ENCODE assay signal across 15 cellular contexts in genomic region chr1:181161170-181161870, GRCh38.
DNase-seq lines count a peak whose midpoint lies in the region; ATAC-seq and TF ChIP-seq lines count a peak whose summit lies in the region.
"Had no signal": no experiment of that assay in that cellular context is flagged by ENCODE, and none has a peak within 500 bp of the region (broad histone marks: within the 10 kb centered on the region; RNA-seq: fewer than 3 reads in every experiment).

No MANE protein-coding gene starts in this region.

- H3K27me3 ChIP-seq in CD4-positive, alpha-beta T cell (ENCODE audit: control insufficient read depth, insufficient read depth, low read length): no peaks in the 10 kb centered on the region
- H3K27me3 ChIP-seq: BE2C had no signal

- TF ChIP-seq CTCF in CD4-positive, alpha-beta T cell (IDR thresholded peaks at IDR 0.05): no peak

- CTCF ChIA-PET in CD4-positive, alpha-beta T cell (lab: Charles Lee): interaction anchor here (1.7 kb wide), 1 partner anchor 12 kb away, joined by 6 read pairs; no protein-coding TSS in a partner anchor
- CTCF ChIA-PET in T-cell (lab: Charles Lee): interaction anchor here in 1 of 2 donors (1.0 to 1.5 kb wide), 5 partner anchors 11 to 279 kb away, joined by 3 to 9 read pairs (median 3); no protein-coding TSS in a partner anchor

- peaks cover 5% of the 10 kb centered on the region for H3K36me3 Mint-ChIP-seq in CD4-positive, alpha-beta T cell (ENCODE audit: low read depth)
- H3K36me3 Mint-ChIP-seq in T-cell: peaks cover 3% of the 10 kb centered on the region
- H3K36me3 Mint-ChIP-seq in naive thymus-derived CD8-positive, alpha-beta T cell: peaks cover 0 to 22% (median 11%) of the 10 kb centered on the region in 3 donors

- peak; percentile 17 for ATAC-seq in CD4-positive, alpha-beta T cell (ENCODE audit: poor library complexity)
- ATAC-seq in T-cell (replicated peaks in 1 of 4) (peak in 1 of 4 experiments; percentile 21), HG03095 (IDR thresholded peaks at IDR 0.05; ENCODE audit: unreplicated experiment) (no peak), GM21423 (IDR thresholded peaks at IDR 0.05; ENCODE audit: unreplicated experiment) (no peak)
- peak in 1 of 2 donors; percentile 15 for ATAC-seq in naive thymus-derived CD8-positive, alpha-beta T cell
- ATAC-seq: PC-3 had no signal

- no peaks in the 10 kb centered on the region for H3K27me3 Mint-ChIP-seq in CD4-positive, alpha-beta T cell
- no peaks in the 10 kb centered on the region for H3K27me3 Mint-ChIP-seq in T-cell
- H3K27me3 Mint-ChIP-seq in naive thymus-derived CD8-positive, alpha-beta T cell: no peaks in the 10 kb centered on the region

- POLR2A ChIA-PET in CD4-positive, alpha-beta T cell (lab: Charles Lee): interaction anchor here (1.1 to 6.3 kb wide), 4 partner anchors 11 to 235 kb away, joined by 3 to 86 read pairs (median 16); no protein-coding TSS in a partner anchor
- POLR2A ChIA-PET in T-cell (lab: Charles Lee): interaction anchor here in 1 of 2 donors (0.6 kb wide), 1 partner anchor 133 kb away, joined by 3 read pairs; no protein-coding TSS in a partner anchor
- POLR2A ChIA-PET in naive thymus-derived CD8-positive, alpha-beta T cell (lab: Charles Lee): interaction anchor here (0.5 to 4.4 kb wide), 6 partner anchors 12 to 235 kb away, joined by 3 to 30 read pairs (median 4); partner anchors contain the start of gene MR1

- peaks cover 18% of the 10 kb centered on the region for H3K9me3 Mint-ChIP-seq in CD4-positive, alpha-beta T cell
- H3K9me3 Mint-ChIP-seq in T-cell: peaks cover 0 to 24% (median 22%) of the 10 kb centered on the region in 3 donors
- H3K9me3 Mint-ChIP-seq in naive thymus-derived CD8-positive, alpha-beta T cell: peaks cover 2 to 36% (median 27%) of the 10 kb centered on the region in 9 donors

- intact Hi-C loops in CD4-positive, alpha-beta T cell (cut with DNase I, micrococcal nuclease): loop anchor here in 1 of 2 experiments (5.0 kb wide), 1 partner anchor 529 kb away; the partner anchor contains the start of gene XPR1

- H3K4me1 Mint-ChIP-seq in CD4-positive, alpha-beta T cell (ENCODE audit: low read depth): peaks cover 48% of the 10 kb centered on the region
- peaks cover 43 to 49% (median 43%) of the 10 kb centered on the region in 3 donors for H3K4me1 Mint-ChIP-seq in T-cell
- peaks cover 19 to 46% (median 42%) of the 10 kb centered on the region in 4 donors for H3K4me1 Mint-ChIP-seq in naive thymus-derived CD8-positive, alpha-beta T cell

- peak overlapping the region; percentile 77 for H3K27ac Mint-ChIP-seq in CD4-positive, alpha-beta T cell
- H3K27ac Mint-ChIP-seq in T-cell: peak overlapping the region; percentile 61 to 85
- H3K27ac Mint-ChIP-seq in naive thymus-derived CD8-positive, alpha-beta T cell: peak overlapping the region; percentile 21 to 92 (median 84)

- DNase-seq in CD4-positive, alpha-beta T cell: no peak
- DNase-seq in HCEC 1CT (peak; percentile 36), T-cell (peak in 4 of 34 experiments; percentile 16 to 39 (median 20)), NCI-H2107 (lab: John Stamatoyannopoulos, UW) (no peak), substantia nigra (lab: John Stamatoyannopoulos, UW) (no peak)
- DNase-seq in naive thymus-derived CD8-positive, alpha-beta T cell: peak in 2 of 10 donors; percentile 23 to 32
- DNase-seq: activated effector memory CD4-positive, alpha-beta T cell treated with anti-CD3 and anti-CD28 coated beads, Interleukin-2, amount 50 U/mL, for 16 hours; BE2C; DND-41; NCI-H1105; NCI-H226; PC-3; stimulated activated CD4-positive, alpha-beta T cell treated with anti-CD3 and anti-CD28 coated beads, Interleukin-1b, Interleukin-23, amount 100 ng/mL, for 48 hours had no signal

- H3K9me3 ChIP-seq in CD4-positive, alpha-beta T cell (ENCODE audit: control insufficient read depth, low read length): peaks cover 30% of the 10 kb centered on the region
- H3K9me3 ChIP-seq: BE2C had no signal

- H3K27ac ChIP-seq in CD4-positive, alpha-beta T cell (ENCODE audit: low read depth, low read length): no peak overlapping the region
- H3K27ac ChIP-seq in substantia nigra (ENCODE audit: low read depth, low read length, poor library complexity, severe bottlenecking): no peak overlapping the region

- H3K4me3 Mint-ChIP-seq in CD4-positive, alpha-beta T cell: peak overlapping the region; percentile 11
- H3K4me3 Mint-ChIP-seq in T-cell: no peak overlapping the region
- H3K4me3 Mint-ChIP-seq in naive thymus-derived CD8-positive, alpha-beta T cell: peak overlapping the region in 1 of 10 donors; percentile 60
